In the genomic region with DNA sequence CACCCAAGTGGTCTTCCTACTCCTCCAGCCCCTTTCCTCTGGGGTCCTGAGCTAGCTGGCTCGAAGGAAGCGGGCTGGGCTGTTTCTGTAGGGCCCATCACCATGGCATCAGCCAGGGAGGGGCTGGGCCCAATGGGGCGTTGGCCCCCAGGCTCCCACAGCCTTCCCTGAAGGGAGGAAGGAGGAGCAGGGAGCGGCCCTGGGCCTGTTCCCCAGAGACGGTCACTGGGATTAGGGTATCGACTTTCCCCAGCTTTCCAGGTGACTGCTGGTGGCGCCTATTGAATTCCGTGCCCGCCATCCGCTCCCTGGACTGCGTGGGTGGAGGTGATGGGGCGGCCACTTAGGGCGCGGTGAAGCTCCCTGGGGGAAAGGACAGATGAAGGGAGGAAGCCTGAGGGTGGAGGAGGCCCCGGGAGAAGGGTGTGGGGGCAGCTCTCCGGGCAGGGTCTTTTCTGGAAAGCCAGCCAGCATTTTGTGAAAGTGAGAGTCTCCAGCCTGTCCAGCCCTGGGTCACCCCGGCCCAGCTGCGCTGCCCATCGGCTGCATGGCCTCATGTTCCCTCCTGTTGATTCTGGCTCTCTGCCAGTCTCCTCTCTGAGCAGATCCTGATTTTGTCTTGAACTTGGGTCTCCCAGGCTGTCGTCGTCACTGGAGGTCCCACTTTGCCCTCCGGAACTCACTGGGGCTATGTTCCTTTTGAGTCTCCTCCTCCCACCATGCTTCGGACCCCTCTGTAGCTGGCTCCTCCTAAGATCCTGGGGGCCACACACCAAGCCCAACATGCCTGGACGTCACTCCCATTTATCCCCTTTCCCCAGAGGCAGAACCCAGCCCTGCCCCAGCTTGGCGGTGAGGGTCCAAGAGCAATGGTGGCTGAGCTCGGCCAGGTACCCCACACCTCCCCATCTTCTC, we compare ENCODE assay signal across 8 cellular contexts. TPM values are rescaled to one million over a fixed set of nuclear protein-coding genes. Genes with fewer than 3 reads are reported as not detected.
A peak's percentile ranks its signal among the peaks of the same experiment; 100 is the strongest.
DNase-seq lines count a peak whose midpoint lies in the region; ATAC-seq and TF ChIP-seq lines count a peak whose summit lies in the region.

No MANE protein-coding gene starts in this region.

- H3K27me3 ChIP-seq in MM.1S (replicated peaks; ENCODE audit: insufficient read depth, low read length), result no peaks in the 10 kb centered on the region
- no peaks in the 10 kb centered on the region for H3K27me3 ChIP-seq in muscle layer of duodenum (ENCODE audit: low read depth, low read length)
- H3K27me3 ChIP-seq in sigmoid colon, result no peaks in the 10 kb centered on the region

- no peaks in the 10 kb centered on the region for H3K36me3 Mint-ChIP-seq in chondrocyte (ENCODE audit: low read depth)

- H3K36me3 ChIP-seq in MM.1S (replicated peaks; ENCODE audit: insufficient read depth, low read length) (no peaks in the 10 kb centered on the region), muscle layer of duodenum (ENCODE audit: control insufficient read depth in 1 of 2, insufficient read depth in 2 of 2, low read length in 2 of 2) (no peaks in the 10 kb centered on the region), sigmoid colon (no peaks in the 10 kb centered on the region)

- intact Hi-C loops in sigmoid colon (cut with DNase I), result no loop called here

- TF ChIP-seq CTCF in C4-2B (conservative IDR thresholded peaks at IDR 0.05) (no peak), MM.1S (IDR thresholded peaks at IDR 0.05; ENCODE audit: low read length) (no peak), chondrocyte (IDR thresholded peaks at IDR 0.05) (no peak), sigmoid colon (IDR thresholded peaks at IDR 0.05) (no peak)

- no peaks in the 10 kb centered on the region for H3K9me2 ChIP-seq in MM.1S (replicated peaks; ENCODE audit: insufficient read depth, low read length)

- no peak overlapping the region for H2AFZ ChIP-seq in MM.1S (ENCODE audit: low read length)

- H3K9ac ChIP-seq in MM.1S (ENCODE audit: low read length), result peak overlapping the region; percentile 43; the same call in 1 of the 2 replicates

- peak overlapping the region; percentile 98 for H3K27ac ChIP-seq in C4-2B
- peak overlapping the region; percentile 87; the same call in 1 of the 2 replicates for H3K27ac ChIP-seq in MM.1S (ENCODE audit: low read length)
- H3K27ac ChIP-seq in muscle layer of duodenum (ENCODE audit: low read length), result peak overlapping the region; percentile 45
- peak overlapping the region in 2 of 4 donors; percentile 20 to 39 for H3K27ac ChIP-seq in sigmoid colon

- no peaks in the 10 kb centered on the region for H3K27me3 Mint-ChIP-seq in chondrocyte (ENCODE audit: low read depth)

- peak overlapping the region; percentile 29 for H3K4me3 ChIP-seq in MM.1S (ENCODE audit: low read length)
- peak overlapping the region in 1 of 2 donors; percentile 9 for H3K4me3 ChIP-seq in muscle layer of duodenum (ENCODE audit: low read depth in 1 of 2, low read length in 2 of 2)
- H3K4me3 ChIP-seq in sigmoid colon, result no peak overlapping the region

- no peak for DNase-seq in MM.1S
- peak; percentile 75 for DNase-seq in chondrocyte (ENCODE audit: low spot score)
- no peak for DNase-seq in NCI-H1105 (lab: John Stamatoyannopoulos, UW)
- no peak for DNase-seq in putamen (ENCODE audit: low spot score)
- no peak for DNase-seq in sigmoid colon

- no peaks in the 10 kb centered on the region for H3K9me3 Mint-ChIP-seq in chondrocyte (ENCODE audit: low read depth)

- 34 to 48% methylated on average over 26 of the region's 26 CpGs for WGBS in sigmoid colon, 2 donors

- ATAC-seq in GM21576 (IDR thresholded peaks at IDR 0.05; ENCODE audit: unreplicated experiment), result no peak

- H3F3A ChIP-seq in MM.1S (ENCODE audit: insufficient read depth, low read length), result peaks cover 56% of the 10 kb centered on the region

- peak overlapping the region; percentile 96 for H3K27ac Mint-ChIP-seq in chondrocyte (ENCODE audit: unreplicated experiment)

- TF ChIP-seq EP300 in sigmoid colon (IDR thresholded peaks at IDR 0.05), result no peak

- H3K4me1 ChIP-seq in MM.1S (ENCODE audit: low read length) (peaks cover 69% of the 10 kb centered on the region), muscle layer of duodenum (ENCODE audit: control insufficient read depth in 1 of 2, insufficient read depth in 2 of 2, low read length in 2 of 2) (peaks cover 24 to 30% of the 10 kb centered on the region in 2 donors), sigmoid colon (peaks cover 0 to 23% (median 19%) of the 10 kb centered on the region in 4 donors)

- H3K4me1 Mint-ChIP-seq in chondrocyte (ENCODE audit: low read depth), result peaks cover 77% of the 10 kb centered on the region

- no peak for TF ChIP-seq POLR2A in sigmoid colon (IDR thresholded peaks at IDR 0.05)

- H3K9me3 ChIP-seq in MM.1S (replicated peaks; ENCODE audit: insufficient read depth, low read length) (no peaks in the 10 kb centered on the region), muscle layer of duodenum (ENCODE audit: control insufficient read depth in 1 of 2, low read length in 2 of 2) (no peaks in the 10 kb centered on the region), sigmoid colon (no peaks in the 10 kb centered on the region)

- peaks cover 36% of the 10 kb centered on the region for H4K20me1 ChIP-seq in MM.1S (ENCODE audit: insufficient read depth, low read length)

- H3K4me2 ChIP-seq in MM.1S (ENCODE audit: low read depth, low read length), result peak overlapping the region; percentile 94

- H3K4me3 Mint-ChIP-seq in chondrocyte (ENCODE audit: unreplicated experiment), result peak overlapping the region; percentile 65

- peaks cover 93% of the 10 kb centered on the region for H3K79me2 ChIP-seq in MM.1S (ENCODE audit: low read length)

RNA-seq across cellular contexts. Expression of gene NHERF1, which starts 9.8 kb away (rescaled TPM):
- 98.7 to 108 TPM (median 98.7 TPM) in 3 replicates for total RNA-seq in chondrocyte
- 10 to 100 TPM in 1 of 4 donors, 1 to 10 TPM in 3; 6.6 to 12.5 (median 7.3) TPM for total RNA-seq in sigmoid colon
- 100 to 1,000 TPM; 122 to 420 (median 194) TPM for polyA plus RNA-seq in sigmoid colon

RNA-seq across cellular contexts. Expression of gene NAT9, which starts 18.0 kb away (rescaled TPM):
- 46.8 to 48.9 TPM (median 47.4 TPM) in 3 replicates for total RNA-seq in chondrocyte
- 10 to 100 TPM; 14.3 to 29.9 (median 21.7) TPM for total RNA-seq in sigmoid colon
- polyA plus RNA-seq in sigmoid colon, result 10 to 100 TPM; 11.3 to 36.4 (median 14.4) TPM

RNA-seq across cellular contexts. Expression of gene RAB37, which starts 21.1 kb away (rescaled TPM):
- total RNA-seq in chondrocyte (0.15 TPM in 1 of 3 replicates, not detected in the others), sigmoid colon (1 to 10 TPM in 3 of 4 donors, under 1 TPM in 1; 0.54 to 4.1 (median 1.4) TPM)
- polyA plus RNA-seq in sigmoid colon, result 10 to 100 TPM; 15.2 to 28.8 (median 16.9) TPM

RNA-seq across cellular contexts. Expression of gene CD300LF, which starts 45.5 kb away (rescaled TPM):
- total RNA-seq in chondrocyte, result not detected in 3 replicates
- under 1 TPM in 1 of 4 donors, not detected in 3; 0.27 TPM for total RNA-seq in sigmoid colon
- 1 to 10 TPM; 1.8 to 8.3 (median 4.8) TPM for polyA plus RNA-seq in sigmoid colon
